ENCODE assay signal across 15 cellular contexts in genomic region chr14:33946679-33947078, GRCh38. TPM values are rescaled to one million over a fixed set of nuclear protein-coding genes. Genes with fewer than 3 reads are reported as not detected.
A peak's percentile ranks its signal among the peaks of the same experiment; 100 is the strongest.
DNase-seq lines count a peak whose midpoint lies in the region; ATAC-seq, FAIRE-seq and TF ChIP-seq lines count a peak whose summit lies in the region.
"Had no signal": no experiment of that assay in that cellular context is flagged by ENCODE, and none has a peak within 500 bp of the region (broad histone marks: within the 10 kb centered on the region; RNA-seq: fewer than 3 reads in every experiment).

No MANE protein-coding gene starts in this region.

- H3K4me1 ChIP-seq in keratinocyte (ENCODE audit: control insufficient read depth, extremely low read depth, insufficient read depth, low read length) (peaks cover 18% of the 10 kb centered on the region), thymus (ENCODE audit: control insufficient read depth, insufficient read depth, low read length) (peaks cover 17% of the 10 kb centered on the region)

- H3K27me3 ChIP-seq in keratinocyte (ENCODE audit: control insufficient read depth, extremely low read depth, insufficient read depth, low read length) (peaks cover 24% of the 10 kb centered on the region), thymus (ENCODE audit: control insufficient read depth, insufficient read depth) (no peaks in the 10 kb centered on the region)

- H3K79me2 ChIP-seq in keratinocyte (ENCODE audit: control insufficient read depth, insufficient read depth, low read length): no peaks in the 10 kb centered on the region

- POLR2A ChIA-PET in WTC11 (lab: Charles Lee): no interaction called here

- peak overlapping the region; percentile 62 for H3K4me2 ChIP-seq in keratinocyte (ENCODE audit: control insufficient read depth, extremely low read depth, insufficient read depth, low read depth, low read length)

- intact Hi-C loops in activated naive CD4-positive, alpha-beta T cell treated with anti-CD3 and anti-CD28 coated beads for 36 hours (cut with micrococcal nuclease): loop anchor here (10.0 kb wide), 1 partner anchor 148 kb away; no protein-coding TSS in a partner anchor

- H3K27ac ChIP-seq in keratinocyte (ENCODE audit: control insufficient read depth, insufficient read depth, low read length) (no peak overlapping the region), thymus (ENCODE audit: low read depth) (peak overlapping the region; percentile 36)

- ATAC-seq in WTC11: no peak

- H3K27ac Mint-ChIP-seq in activated naive CD4-positive, alpha-beta T cell treated with anti-CD3 and anti-CD28 coated beads, Interleukin-2, amount 10 ng/mL, durations not matched to agents 7 days and 5 days: no peak overlapping the region
- H3K27ac Mint-ChIP-seq in activated naive CD4-positive, alpha-beta T cell treated with anti-CD3 and anti-CD28 coated beads for 36 hours: no peak overlapping the region
- no peak overlapping the region for H3K27ac Mint-ChIP-seq in WTC11
- H3K27ac Mint-ChIP-seq: activated naive CD4-positive, alpha-beta T cell treated with anti-CD3 and anti-CD28 coated beads, Interleukin-2, amount 50 U/mL, for 24 hours had no signal

- 3% methylated on average over 3 of the region's 3 CpGs for WGBS in thymus

- peak overlapping the region; percentile 22 for H3K4me3 Mint-ChIP-seq in activated naive CD4-positive, alpha-beta T cell treated with anti-CD3 and anti-CD28 coated beads, Interleukin-2, amount 10 ng/mL, durations not matched to agents 7 days and 5 days
- no peak overlapping the region for H3K4me3 Mint-ChIP-seq in activated naive CD4-positive, alpha-beta T cell treated with anti-CD3 and anti-CD28 coated beads for 36 hours
- H3K4me3 Mint-ChIP-seq in WTC11: peak overlapping the region; percentile 13; the same call in 1 of the 2 replicates
- H3K4me3 Mint-ChIP-seq: activated naive CD4-positive, alpha-beta T cell treated with anti-CD3 and anti-CD28 coated beads, Interleukin-2, amount 50 U/mL, for 24 hours had no signal

- dilution Hi-C loops in keratinocyte (cut with MboI; ENCODE audit: extremely low pct_ligation_motif_present, low sequenced_read_pairs): no loop called here

- H3K4me3 ChIP-seq in keratinocyte (ENCODE audit: control insufficient read depth in 2 of 3, extremely low read depth in 1 of 3, insufficient read depth in 2 of 3, low read depth in 1 of 3, low read length in 3 of 3) (peak overlapping the region in 1 of 3 experiments; percentile 45), thymus (ENCODE audit: low read length) (peak overlapping the region; percentile 42)

- H3K9me3 ChIP-seq in keratinocyte (ENCODE audit: control insufficient read depth, low read depth, low read length) (no peaks in the 10 kb centered on the region), thymus (ENCODE audit: control insufficient read depth) (no peaks in the 10 kb centered on the region)
- H3K9me3 ChIP-seq: Caco-2 had no signal

- H3K36me3 Mint-ChIP-seq in activated naive CD4-positive, alpha-beta T cell treated with anti-CD3 and anti-CD28 coated beads, Interleukin-2, amount 10 ng/mL, durations not matched to agents 7 days and 5 days: peaks cover 11% of the 10 kb centered on the region
- no peaks in the 10 kb centered on the region for H3K36me3 Mint-ChIP-seq in activated naive CD4-positive, alpha-beta T cell treated with anti-CD3 and anti-CD28 coated beads for 36 hours (ENCODE audit: low read depth)
- H3K36me3 Mint-ChIP-seq in WTC11: peaks cover 14% of the 10 kb centered on the region
- H3K36me3 Mint-ChIP-seq: activated naive CD4-positive, alpha-beta T cell treated with anti-CD3 and anti-CD28 coated beads, Interleukin-2, amount 50 U/mL, for 24 hours had no signal

- no peaks in the 10 kb centered on the region for H4K20me1 ChIP-seq in keratinocyte (ENCODE audit: control insufficient read depth, extremely low read depth, insufficient read depth, low read length)

- CTCF ChIA-PET in activated naive CD4-positive, alpha-beta T cell treated with anti-CD3 and anti-CD28 coated beads, Interleukin-2, amount 10 ng/mL, durations not matched to agents 7 days and 5 days (lab: Charles Lee): interaction anchor here (1.4 kb wide), 1 partner anchor 152 kb away, joined by 5 read pairs; no protein-coding TSS in a partner anchor
- CTCF ChIA-PET in activated naive CD4-positive, alpha-beta T cell treated with anti-CD3 and anti-CD28 coated beads for 36 hours (lab: Charles Lee): no interaction called here
- CTCF ChIA-PET in WTC11 (lab: Charles Lee): interaction anchor here (1.7 kb wide), 1 partner anchor 98 kb away, joined by 7 read pairs; no protein-coding TSS in a partner anchor

- no peaks in the 10 kb centered on the region for H3K9me3 Mint-ChIP-seq in activated naive CD4-positive, alpha-beta T cell treated with anti-CD3 and anti-CD28 coated beads, Interleukin-2, amount 10 ng/mL, durations not matched to agents 7 days and 5 days
- H3K9me3 Mint-ChIP-seq in activated naive CD4-positive, alpha-beta T cell treated with anti-CD3 and anti-CD28 coated beads for 36 hours: no peaks in the 10 kb centered on the region
- no peaks in the 10 kb centered on the region for H3K9me3 Mint-ChIP-seq in WTC11
- H3K9me3 Mint-ChIP-seq: activated naive CD4-positive, alpha-beta T cell treated with anti-CD3 and anti-CD28 coated beads, Interleukin-2, amount 50 U/mL, for 24 hours had no signal

- H3K27me3 Mint-ChIP-seq in activated naive CD4-positive, alpha-beta T cell treated with anti-CD3 and anti-CD28 coated beads, Interleukin-2, amount 10 ng/mL, durations not matched to agents 7 days and 5 days: peaks cover 65% of the 10 kb centered on the region
- H3K27me3 Mint-ChIP-seq in activated naive CD4-positive, alpha-beta T cell treated with anti-CD3 and anti-CD28 coated beads for 36 hours (ENCODE audit: low read depth): peaks cover 31% of the 10 kb centered on the region
- peaks cover 13% of the 10 kb centered on the region for H3K27me3 Mint-ChIP-seq in WTC11 (ENCODE audit: low read depth)

- DNase-seq in activated naive CD4-positive, alpha-beta T cell treated with anti-CD3 and anti-CD28 coated beads, Interleukin-2, amount 10 ng/mL, durations not matched to agents 7 days and 5 days: no peak
- no peak for DNase-seq in activated naive CD4-positive, alpha-beta T cell treated with anti-CD3 and anti-CD28 coated beads for 36 hours
- DNase-seq in WTC11 (ENCODE audit: low spot score) (no peak), keratinocyte (ENCODE audit: low read depth, low spot score) (no peak), DMS 273 (lab: John Stamatoyannopoulos, UW; ENCODE audit: unreplicated experiment) (no peak), NCI-H82 treated with DMSO at 0.1 percent for 48 hours (lab: John Stamatoyannopoulos, UW; ENCODE audit: unreplicated experiment) (no peak), hepatic stellate cell (ENCODE audit: low spot score) (no peak)
- DNase-seq: ACHN, Caco-2, GOT3, kidney, NCI-H1048, posterior cingulate gyrus had no signal

- peak overlapping the region; percentile 20 for H2AFZ ChIP-seq in keratinocyte (ENCODE audit: control insufficient read depth, low read length)

- TF ChIP-seq CTCF in WTC11 (IDR thresholded peaks at IDR 0.05) (no peak), keratinocyte (optimal IDR thresholded peaks at IDR 0.05 in 1 of 3, IDR thresholded peaks at IDR 0.05 in 1 of 3, conservative IDR thresholded peaks at IDR 0.05 in 1 of 3; ENCODE audit: extremely low read depth in 1 of 3, insufficient read depth in 2 of 3, low read length in 3 of 3) (no peak)

- H3K9ac ChIP-seq in keratinocyte (ENCODE audit: control insufficient read depth, extremely low read depth, insufficient read depth, low read length): no peak overlapping the region

- FAIRE-seq in keratinocyte (lab: Jason Lieb, UNC): no peak
- FAIRE-seq: kidney had no signal

- H3K36me3 ChIP-seq in keratinocyte (ENCODE audit: control insufficient read depth in 2 of 2, extremely low read depth in 1 of 2, insufficient read depth in 2 of 2, low read length in 2 of 2): no peaks in the 10 kb centered on the region
- H3K36me3 ChIP-seq in thymus (ENCODE audit: control insufficient read depth, insufficient read depth): no peaks in the 10 kb centered on the region

- no peaks in the 10 kb centered on the region for H3K9me1 ChIP-seq in keratinocyte (ENCODE audit: control insufficient read depth, extremely low read depth, insufficient read depth, low read length)

- H3K4me1 Mint-ChIP-seq in activated naive CD4-positive, alpha-beta T cell treated with anti-CD3 and anti-CD28 coated beads, Interleukin-2, amount 10 ng/mL, durations not matched to agents 7 days and 5 days: peaks cover 33% of the 10 kb centered on the region
- H3K4me1 Mint-ChIP-seq in activated naive CD4-positive, alpha-beta T cell treated with anti-CD3 and anti-CD28 coated beads for 36 hours (ENCODE audit: low read depth): peaks cover 7% of the 10 kb centered on the region
- H3K4me1 Mint-ChIP-seq in WTC11: peaks cover 61% of the 10 kb centered on the region

TF ChIP-seq in WTC11, 78 proteins besides CTCF, POLR2A, EP300 and RAD21 (continues in another document):
- TF ChIP-seq ZNF396 (CRISPR knock-in tag; IDR thresholded peaks at IDR 0.05; ENCODE audit: borderline replicate concordance) (no peak), ATF6 (CRISPR knock-in tag; IDR thresholded peaks at IDR 0.05) (no peak)

RNA-seq across cellular contexts. Expression of gene EGLN3, which starts 4.2 kb away (rescaled TPM):
- under 1 TPM; 0.07 to 0.48 TPM for total RNA-seq in activated naive CD4-positive, alpha-beta T cell treated with anti-CD3 and anti-CD28 coated beads for 36 hours
- total RNA-seq in WTC11 (2021): 20.0 to 22.0 TPM (median 21.0 TPM) in 3 replicates
- polyA plus RNA-seq in keratinocyte (4.7 to 13.3 TPM (median 9.3 TPM) in 3 replicates), thymus (8.6 TPM)
- 20.2 TPM for polyA plus RNA-seq in keratinocyte (2011; ENCODE audit: low read depth)
- 5.8 and 12.4 TPM in 2 replicates for polyA plus RNA-seq in keratinocyte (2011; cell fraction: cytosol; rRNA removed)
- 11.6 and 12.3 TPM in 2 replicates for polyA plus RNA-seq in keratinocyte (2011; cell fraction: nucleus; rRNA removed)
- polyA plus RNA-seq in keratinocyte (2012; ENCODE audit: low replicate concordance): 4.2 and 58.5 TPM in 2 replicates
- polyA minus RNA-seq in keratinocyte: 5.2 to 16.4 TPM (median 12.8 TPM) in 3 replicates
- 9.8 TPM for polyA minus RNA-seq in keratinocyte (2011; cell fraction: cytosol; rRNA and poly(A)+ RNA removed)
- polyA minus RNA-seq in keratinocyte (2011; cell fraction: nucleus; rRNA and poly(A)+ RNA removed): 7.4 and 9.8 TPM in 2 replicates

Comparison
In these comparisons a context has a peak if more than half of its experiments do, and no peak if none do; other contexts are left out.
1. RNA of gene EGLN3, which starts 4.2 kb away (total RNA-seq): 20.0 to 22.0 TPM in WTC11; 0.07 to 0.48 TPM in activated naive CD4-positive, alpha-beta T cell treated with anti-CD3 and anti-CD28 coated beads for 36 hours; every median in the first group is over 10 times any median in the second.